Comparison of ENCODE assay signal across 8 cellular contexts in the genomic region with DNA sequence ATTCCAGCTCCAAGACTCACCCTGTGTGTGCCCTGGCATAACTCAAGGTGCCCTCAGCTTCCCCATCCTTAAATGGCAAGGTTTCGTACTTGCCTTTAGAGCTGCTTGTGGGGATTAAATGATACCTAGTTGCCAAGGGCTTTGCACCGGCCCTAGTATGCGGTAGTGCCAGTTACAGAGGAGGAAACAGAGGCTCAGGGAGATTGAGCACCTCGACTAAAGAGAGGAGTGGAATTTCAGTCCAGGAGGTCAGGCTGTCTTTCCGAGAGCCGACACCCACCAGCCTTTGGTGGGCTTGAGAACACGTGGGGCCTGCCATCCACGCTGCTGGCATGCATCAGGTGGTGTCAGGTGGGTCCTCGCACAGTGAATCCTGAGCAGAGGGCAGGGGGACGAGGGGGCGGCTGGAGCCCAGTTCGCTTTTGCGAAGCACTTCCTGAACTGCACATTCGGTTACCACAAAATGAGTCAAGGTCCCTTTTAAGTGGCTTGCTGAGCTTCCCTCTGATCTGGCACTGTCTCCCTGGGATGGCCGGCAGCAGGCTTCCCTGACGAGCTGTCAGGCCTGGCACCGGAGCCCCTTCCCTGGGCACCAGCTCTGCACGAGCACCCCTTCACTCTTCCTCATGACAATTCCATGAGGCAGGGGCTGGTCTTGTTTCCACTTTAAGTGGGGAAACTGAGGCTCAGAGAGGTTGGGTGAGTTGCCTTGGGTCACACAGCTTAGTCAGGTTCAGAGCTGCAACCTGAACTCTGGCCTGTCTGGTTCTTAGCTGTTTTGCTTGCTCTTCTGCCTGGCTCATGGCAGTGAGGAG.
A peak's percentile ranks its signal among the peaks of the same experiment; 100 is the strongest.
DNase-seq lines count a peak whose midpoint lies in the region; ATAC-seq and TF ChIP-seq lines count a peak whose summit lies in the region.
"Not testable (repeated sequence)": the region's sequence is repeated elsewhere in the genome, so short reads cannot be mapped to it uniquely, and the experiment has no call there.

No MANE protein-coding gene starts in this region.

- H3K27ac ChIP-seq in CD4-positive, alpha-beta T cell (ENCODE audit: low read depth, low read length); lower lobe of right lung; neuronal stem cell (replicated peaks; ENCODE audit: low read length); upper lobe of right lung: not testable (repeated sequence)

- intact Hi-C loops in CD4-positive, alpha-beta T cell (cut with DNase I, micrococcal nuclease); activated CD8-positive, alpha-beta T cell treated with anti-CD3 and anti-CD28 coated beads for 36 hours (cut with micrococcal nuclease); lower lobe of right lung (cut with DNase I); upper lobe of right lung (cut with DNase I): not testable (repeated sequence)

- H3K14ac ChIP-seq in neuronal stem cell (ENCODE audit: low read length), result not testable (repeated sequence)

- H2BK120ac ChIP-seq in neuronal stem cell (ENCODE audit: low read depth, low read length), result not testable (repeated sequence)

- not testable (repeated sequence) for H3K9ac ChIP-seq in neuronal stem cell (ENCODE audit: low read depth, low read length, poor library complexity)

- not testable (repeated sequence) for H2BK15ac ChIP-seq in neuronal stem cell (ENCODE audit: low read length)

- not testable (repeated sequence) for H4K91ac ChIP-seq in neuronal stem cell (ENCODE audit: low read depth, low read length, poor library complexity)

- not testable (repeated sequence) for H3K4me1 ChIP-seq in lower lobe of right lung; neuronal stem cell (ENCODE audit: control insufficient read depth in 2 of 2, insufficient read depth in 1 of 2, low read depth in 1 of 2, low read length in 2 of 2); upper lobe of right lung

- peak overlapping the region; percentile 19 for H4K8ac ChIP-seq in neuronal stem cell (ENCODE audit: low read depth, low read length)

- not testable (repeated sequence) for H2AFZ ChIP-seq in neuronal stem cell (ENCODE audit: low read length)

- no CpG with 5 or more reads among the region's 18 CpGs for WGBS in neuronal stem cell (ENCODE audit: extremely low coverage in 2 of 2, insufficient read length in 2 of 2, insufficient replicate concordance in 1 of 2), 2 donors

- H3K18ac ChIP-seq in neuronal stem cell (ENCODE audit: low read length), result not testable (repeated sequence)

- not testable (repeated sequence) for H3K23ac ChIP-seq in neuronal stem cell (ENCODE audit: low read depth, low read length, poor library complexity)

- not testable (repeated sequence) for H3K27ac Mint-ChIP-seq in CD4-positive, alpha-beta T cell; T-helper 17 cell; activated CD8-positive, alpha-beta T cell treated with anti-CD3 and anti-CD28 coated beads for 36 hours; activated T-helper 17 cell treated with anti-CD3 and anti-CD28 coated beads, Interleukin-2, amount 50 U/mL, for 72 hours; central memory CD8-positive, alpha-beta T cell (ENCODE audit: low read depth)

- peak; percentile 79 for ATAC-seq in CD4-positive, alpha-beta T cell (ENCODE audit: poor library complexity)
- ATAC-seq in T-helper 17 cell, result peak; percentile 85
- ATAC-seq in activated CD8-positive, alpha-beta T cell treated with anti-CD3 and anti-CD28 coated beads for 36 hours, result peak; percentile 78
- ATAC-seq in activated T-helper 17 cell treated with anti-CD3 and anti-CD28 coated beads, Interleukin-2, amount 50 U/mL, for 72 hours (replicated peaks), result peak; percentile 93
- peak; percentile 64 for ATAC-seq in central memory CD8-positive, alpha-beta T cell (replicated peaks; ENCODE audit: extremely low read depth, poor library complexity, severe bottlenecking)
- ATAC-seq in lower lobe of right lung, result peak; percentile 8 to 24
- peak; percentile 2 for ATAC-seq in upper lobe of right lung

- POLR2A ChIA-PET in CD4-positive, alpha-beta T cell (lab: Charles Lee); activated CD8-positive, alpha-beta T cell treated with anti-CD3 and anti-CD28 coated beads for 36 hours (lab: Charles Lee): not testable (repeated sequence)

- H3K27me3 Mint-ChIP-seq in CD4-positive, alpha-beta T cell; T-helper 17 cell; activated CD8-positive, alpha-beta T cell treated with anti-CD3 and anti-CD28 coated beads for 36 hours; activated T-helper 17 cell treated with anti-CD3 and anti-CD28 coated beads, Interleukin-2, amount 50 U/mL, for 72 hours; central memory CD8-positive, alpha-beta T cell: not testable (repeated sequence)

- not testable (repeated sequence) for H3K9me3 ChIP-seq in CD4-positive, alpha-beta T cell (ENCODE audit: control insufficient read depth, low read length); T-helper 17 cell (ENCODE audit: control insufficient read depth, low read length, poor library complexity, severe bottlenecking); lower lobe of right lung; neuronal stem cell (replicated peaks in 1 of 2; ENCODE audit: control insufficient read depth in 2 of 2, insufficient read depth in 1 of 2, low read depth in 1 of 2, low read length in 2 of 2); upper lobe of right lung

- H3K4me1 Mint-ChIP-seq in CD4-positive, alpha-beta T cell (ENCODE audit: low read depth); T-helper 17 cell; activated T-helper 17 cell treated with anti-CD3 and anti-CD28 coated beads, Interleukin-2, amount 50 U/mL, for 72 hours; central memory CD8-positive, alpha-beta T cell: not testable (repeated sequence)
- H3K4me1 Mint-ChIP-seq in activated CD8-positive, alpha-beta T cell treated with anti-CD3 and anti-CD28 coated beads for 36 hours (ENCODE audit: low read depth), result peaks cover 10% of the 10 kb centered on the region

- H2BK5ac ChIP-seq in neuronal stem cell (ENCODE audit: low read length), result not testable (repeated sequence)

- not testable (repeated sequence) for H3K36me3 Mint-ChIP-seq in CD4-positive, alpha-beta T cell (ENCODE audit: low read depth); T-helper 17 cell (ENCODE audit: low read depth); activated CD8-positive, alpha-beta T cell treated with anti-CD3 and anti-CD28 coated beads for 36 hours (ENCODE audit: low read depth); activated T-helper 17 cell treated with anti-CD3 and anti-CD28 coated beads, Interleukin-2, amount 50 U/mL, for 72 hours (ENCODE audit: low read depth); central memory CD8-positive, alpha-beta T cell (ENCODE audit: insufficient read depth)

- H2AK5ac ChIP-seq in neuronal stem cell (ENCODE audit: low read depth, low read length), result not testable (repeated sequence)

- TF ChIP-seq CTCF in CD4-positive, alpha-beta T cell (IDR thresholded peaks at IDR 0.05); activated CD8-positive, alpha-beta T cell treated with anti-CD3 and anti-CD28 coated beads for 36 hours (IDR thresholded peaks at IDR 0.05); lower lobe of right lung (IDR thresholded peaks at IDR 0.05); upper lobe of right lung (IDR thresholded peaks at IDR 0.05): not testable (repeated sequence)

- H3K36me3 ChIP-seq in lower lobe of right lung; neuronal stem cell (replicated peaks in 1 of 2; ENCODE audit: control insufficient read depth in 2 of 2, insufficient read depth in 2 of 2, low read length in 2 of 2); upper lobe of right lung: not testable (repeated sequence)

- DNase-seq in CD4-positive, alpha-beta T cell; central memory CD8-positive, alpha-beta T cell (ENCODE audit: low spot score in 2 of 2); lower lobe of right lung; neuronal stem cell (ENCODE audit: low spot score); upper lobe of right lung: not testable (repeated sequence)
- peak in 1 of 3 donors; percentile 10 for DNase-seq in T-helper 17 cell
- peak; percentile 55 for DNase-seq in activated CD8-positive, alpha-beta T cell treated with anti-CD3 and anti-CD28 coated beads for 36 hours

- H3K4me2 ChIP-seq in neuronal stem cell (ENCODE audit: insufficient read depth, low read length, poor library complexity, severe bottlenecking), result not testable (repeated sequence)

- not testable (repeated sequence) for H3K9me3 Mint-ChIP-seq in CD4-positive, alpha-beta T cell; activated CD8-positive, alpha-beta T cell treated with anti-CD3 and anti-CD28 coated beads for 36 hours; activated T-helper 17 cell treated with anti-CD3 and anti-CD28 coated beads, Interleukin-2, amount 50 U/mL, for 72 hours; central memory CD8-positive, alpha-beta T cell

- H3K4me3 Mint-ChIP-seq in CD4-positive, alpha-beta T cell; T-helper 17 cell; activated CD8-positive, alpha-beta T cell treated with anti-CD3 and anti-CD28 coated beads for 36 hours; activated T-helper 17 cell treated with anti-CD3 and anti-CD28 coated beads, Interleukin-2, amount 50 U/mL, for 72 hours; central memory CD8-positive, alpha-beta T cell: not testable (repeated sequence)

- H3K27me3 ChIP-seq in CD4-positive, alpha-beta T cell (ENCODE audit: control insufficient read depth, insufficient read depth, low read length); lower lobe of right lung (ENCODE audit: low read depth); neuronal stem cell (ENCODE audit: control insufficient read depth in 3 of 3, insufficient read depth in 3 of 3, low read depth in 1 of 3, low read length in 3 of 3); upper lobe of right lung: not testable (repeated sequence)

- H2BK12ac ChIP-seq in neuronal stem cell (ENCODE audit: low read length), result not testable (repeated sequence)

- H3K79me1 ChIP-seq in neuronal stem cell (ENCODE audit: low read depth, low read length), result not testable (repeated sequence)

- CTCF ChIA-PET in CD4-positive, alpha-beta T cell (lab: Charles Lee); activated CD8-positive, alpha-beta T cell treated with anti-CD3 and anti-CD28 coated beads for 36 hours (lab: Charles Lee): not testable (repeated sequence)

- not testable (repeated sequence) for H3K4ac ChIP-seq in neuronal stem cell (ENCODE audit: low read length)

- not testable (repeated sequence) for H3K4me3 ChIP-seq in lower lobe of right lung; neuronal stem cell (ENCODE audit: low read length in 2 of 2); upper lobe of right lung

Comparison
In these comparisons a context has a peak if more than half of its experiments do, and no peak if none do; other contexts are left out.
1. ATAC-seq: peak in every context shown above with its lines; median percentile 93 in activated T-helper 17 cell treated with anti-CD3 and anti-CD28 coated beads, Interleukin-2, amount 50 U/mL, for 72 hours; 85 in T-helper 17 cell; 79 in CD4-positive, alpha-beta T cell; 78 in activated CD8-positive, alpha-beta T cell treated with anti-CD3 and anti-CD28 coated beads for 36 hours; 64 in central memory CD8-positive, alpha-beta T cell; 16 in lower lobe of right lung; 2 in upper lobe of right lung.